7 cellular contexts compared by ENCODE assay signal in the genomic region with DNA sequence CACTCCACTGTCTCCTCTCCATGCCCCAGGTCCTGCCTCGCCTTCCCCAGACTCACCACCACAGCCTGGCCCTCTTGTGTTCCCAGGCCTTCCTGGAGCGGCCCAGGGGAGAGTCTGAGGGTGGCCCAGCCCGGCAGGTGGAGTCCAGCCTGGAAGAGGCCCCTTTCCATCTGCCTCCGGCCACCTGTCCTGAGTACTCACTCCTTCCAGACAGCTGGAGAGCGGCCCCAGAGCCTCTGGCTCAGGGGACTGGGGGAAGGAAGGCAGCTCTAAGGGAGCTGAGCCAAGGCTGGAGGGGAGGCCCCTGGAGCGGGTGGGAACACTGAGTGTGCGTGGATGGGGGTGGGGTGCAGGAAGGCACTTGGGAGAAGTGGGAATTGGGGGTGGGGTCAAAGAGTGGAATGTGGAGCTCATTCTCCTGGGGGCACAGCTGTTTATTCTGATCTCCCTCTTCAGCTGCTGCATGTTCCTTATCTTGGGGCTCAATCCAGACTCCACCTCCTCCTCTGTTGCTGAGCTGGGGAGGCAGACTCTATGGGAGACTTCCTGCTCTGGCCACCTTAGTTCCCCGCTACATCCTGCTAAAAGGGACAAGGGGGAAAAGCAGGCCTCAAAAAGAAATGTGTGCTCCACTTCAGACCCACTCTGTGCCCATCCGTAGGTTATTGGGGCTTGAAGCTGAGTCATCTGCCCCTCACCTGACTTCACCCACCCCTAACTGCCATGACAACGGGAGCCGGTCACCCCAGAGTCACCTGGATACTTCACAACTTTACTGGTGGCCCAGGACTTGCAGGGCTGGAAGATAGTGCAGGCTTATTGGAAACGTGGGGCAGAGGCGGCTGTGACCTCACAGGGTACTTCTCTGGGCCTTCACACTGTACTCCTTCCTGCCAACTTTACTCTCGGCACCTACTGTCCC. TPM values are rescaled to one million over a fixed set of nuclear protein-coding genes. Genes with fewer than 3 reads are reported as not detected.
A peak's percentile ranks its signal among the peaks of the same experiment; 100 is the strongest.
DNase-seq lines count a peak whose midpoint lies in the region; ATAC-seq and TF ChIP-seq lines count a peak whose summit lies in the region.

No MANE protein-coding gene starts in this region.

- peak overlapping the region; percentile 37 for H3K4me3 Mint-ChIP-seq in activated CD4-positive, alpha-beta memory T cell treated with anti-CD3 and anti-CD28 coated beads for 36 hours

- TF ChIP-seq CTCF in IMR-90 (conservative IDR thresholded peaks at IDR 0.05; ENCODE audit: low read depth, low read length) (no peak), hepatocyte (IDR thresholded peaks at IDR 0.05; ENCODE audit: poor library complexity) (no peak)

- H2BK120ac ChIP-seq in IMR-90 (ENCODE audit: low read depth, low read length), result no peak overlapping the region

- TF ChIP-seq RAD21 in IMR-90 (IDR thresholded peaks at IDR 0.05; ENCODE audit: low read length), result no peak

- intact Hi-C loops in IMR-90 (cut with micrococcal nuclease), result no loop called here
- intact Hi-C loops in activated CD4-positive, alpha-beta memory T cell treated with anti-CD3 and anti-CD28 coated beads for 36 hours (cut with micrococcal nuclease), result loop anchor here (1.0 to 2.0 kb wide), 3 partner anchors 8 to 54 kb away; no protein-coding TSS in a partner anchor

- no peak overlapping the region for H2BK5ac ChIP-seq in IMR-90 (ENCODE audit: low read depth, low read length, poor library complexity, severe bottlenecking)

- no peaks in the 10 kb centered on the region for H3K27me3 Mint-ChIP-seq in activated CD4-positive, alpha-beta memory T cell treated with anti-CD3 and anti-CD28 coated beads for 36 hours

- H2BK20ac ChIP-seq in IMR-90 (ENCODE audit: low read depth, low read length), result 0 out of 2 replicates have a peak overlapping the region, but pooled peaks have one; percentile 6

- H3K36me3 Mint-ChIP-seq in activated CD4-positive, alpha-beta memory T cell treated with anti-CD3 and anti-CD28 coated beads for 36 hours, result peaks cover 29% of the 10 kb centered on the region

- H3K9me2 ChIP-seq in hepatocyte (replicated peaks; ENCODE audit: insufficient read depth), result no peaks in the 10 kb centered on the region

- ATAC-seq in IMR-90 (ENCODE audit: low read depth) (peak; percentile 69), GM21515 (IDR thresholded peaks at IDR 0.05; ENCODE audit: unreplicated experiment) (no peak), GM21447 (IDR thresholded peaks at IDR 0.05; ENCODE audit: unreplicated experiment) (no peak)

- H3K4me3 ChIP-seq in IMR-90 (ENCODE audit: insufficient read depth, low read depth, low read length), result no peak overlapping the region
- no peak overlapping the region for H3K4me3 ChIP-seq in hepatocyte

- H4K5ac ChIP-seq in IMR-90 (ENCODE audit: low read depth, low read length), result no peak overlapping the region; the same call in 1 of the 2 replicates

- no peak overlapping the region; the same call in 1 of the 2 replicates for H3K18ac ChIP-seq in IMR-90 (ENCODE audit: low read depth, low read length)

- no peak overlapping the region for H3K4ac ChIP-seq in IMR-90 (ENCODE audit: low read depth, low read length)

- BruUV-seq in IMR-90 (replicated peaks; lab: Mats Ljungman, UMichigan), result no TSS peak

- peak overlapping the region in 1 of 2 experiments; percentile 25; a peak in 2 of 4 replicates for H4K8ac ChIP-seq in IMR-90 (ENCODE audit: low read depth in 2 of 2, low read length in 2 of 2)

- peak overlapping the region; percentile 35; the same call in 1 of the 2 replicates for H4K91ac ChIP-seq in IMR-90 (ENCODE audit: insufficient read depth, low read depth, low read length)

- H3K27me3 ChIP-seq in IMR-90 (ENCODE audit: control insufficient read depth, insufficient read depth, low read length), result no peaks in the 10 kb centered on the region
- H3K27me3 ChIP-seq in hepatocyte, result no peaks in the 10 kb centered on the region

- peak overlapping the region; percentile 44 for H2AFZ ChIP-seq in IMR-90 (replicated peaks; ENCODE audit: low read length, poor library complexity)
- peak overlapping the region; percentile 9 for H2AFZ ChIP-seq in hepatocyte

- DNase-seq in IMR-90 (no peak), hepatocyte (ENCODE audit: low spot score) (peak; percentile 73), NCI-H128 (lab: John Stamatoyannopoulos, UW; ENCODE audit: unreplicated experiment) (no peak)
- DNase-seq in activated CD4-positive, alpha-beta memory T cell treated with anti-CD3 and anti-CD28 coated beads for 36 hours, result peak; percentile 88
- DNase-seq in stimulated activated CD4-positive, alpha-beta T cell treated with anti-CD3 and anti-CD28 coated beads, Interleukin-4, amount 100 ng/mL, for 24 hours, result peak; percentile 65

- no peaks in the 10 kb centered on the region for H3K79me1 ChIP-seq in IMR-90 (ENCODE audit: low read depth in 1 of 2, low read length in 2 of 2)

- POLR2A ChIA-PET in IMR-90 (lab: Charles Lee; ENCODE audit: unreplicated experiment), result no interaction called here
- POLR2A ChIA-PET in activated CD4-positive, alpha-beta memory T cell treated with anti-CD3 and anti-CD28 coated beads for 36 hours (lab: Charles Lee), result interaction anchor here (0.5 to 1.5 kb wide), 9 partner anchors 8 to 110 kb away, joined by 3 to 9 read pairs (median 5); partner anchors contain the start of genes BYSL and MED20

- H3K4me2 ChIP-seq in IMR-90 (ENCODE audit: low read depth, low read length) (no peak overlapping the region), hepatocyte (peak overlapping the region; percentile 67)

- no peak overlapping the region for H3K14ac ChIP-seq in IMR-90 (replicated peaks; ENCODE audit: low read depth, low read length)

- in situ Hi-C loops in IMR-90 (cut with MboI; ENCODE audit: low sequenced_read_pairs), result no loop called here

- no peaks in the 10 kb centered on the region for H3K9me3 Mint-ChIP-seq in activated CD4-positive, alpha-beta memory T cell treated with anti-CD3 and anti-CD28 coated beads for 36 hours

- H3K79me2 ChIP-seq in hepatocyte, result peaks cover 7% of the 10 kb centered on the region

- H2AK9ac ChIP-seq in IMR-90 (replicated peaks; ENCODE audit: low read depth, low read length, poor library complexity), result peak overlapping the region; percentile 50

- dilution Hi-C loops in IMR-90 (cut with HindIII; ENCODE audit: low sequenced_read_pairs, unreplicated experiment), result no loop called here

- H2BK15ac ChIP-seq in IMR-90 (ENCODE audit: low read depth, low read length), result no peak overlapping the region

- H3K36me3 ChIP-seq in IMR-90 (ENCODE audit: control insufficient read depth, insufficient read depth, low read length), result no peaks in the 10 kb centered on the region
- H3K36me3 ChIP-seq in hepatocyte (replicated peaks; ENCODE audit: insufficient read depth, low read depth), result no peaks in the 10 kb centered on the region

- WGBS in IMR-90 (ENCODE audit: extremely low coverage in 2 of 2, insufficient read length in 1 of 2), 2 experiments, result no CpG with 5 or more reads among the region's 14 CpGs
- WGBS in hepatocyte (ENCODE audit: low lambda C conversion rate, missing lambda C conversion rate), result 56% methylated on average over 14 of the region's 14 CpGs

- CTCF ChIA-PET in IMR-90 (lab: Yijun Ruan, JAX), result no interaction called here
- CTCF ChIA-PET in activated CD4-positive, alpha-beta memory T cell treated with anti-CD3 and anti-CD28 coated beads for 36 hours (lab: Charles Lee), result interaction anchor here (1.0 to 4.0 kb wide), 7 partner anchors 9 to 244 kb away, joined by 3 to 20 read pairs (median 5); partner anchors contain the start of genes BYSL, MED20 and TOMM6

- H3K9me1 ChIP-seq in IMR-90 (ENCODE audit: insufficient read depth, low read length), result peaks cover 10% of the 10 kb centered on the region; the same call in 1 of the 2 replicates

- H3K27ac ChIP-seq in IMR-90 (ENCODE audit: insufficient read depth, low read length), result no peak overlapping the region
- peak overlapping the region; percentile 77 for H3K27ac ChIP-seq in hepatocyte

- peaks cover 9% of the 10 kb centered on the region; the same call in 1 of the 2 replicates for H3K4me1 ChIP-seq in IMR-90 (ENCODE audit: control insufficient read depth, insufficient read depth, low read length)
- peaks cover 32% of the 10 kb centered on the region for H3K4me1 ChIP-seq in hepatocyte (ENCODE audit: insufficient read depth)

- peak overlapping the region; percentile 59; the same call in 1 of the 2 replicates for H2AK5ac ChIP-seq in IMR-90 (ENCODE audit: low read depth, low read length)

- H3K23ac ChIP-seq in IMR-90 (ENCODE audit: low read depth, low read length), result no peak overlapping the region

- H4K20me1 ChIP-seq in IMR-90 (ENCODE audit: insufficient read depth, low read length) (no peaks in the 10 kb centered on the region; the same call in 1 of the 2 replicates), hepatocyte (ENCODE audit: insufficient read depth, poor library complexity, severe bottlenecking) (no peaks in the 10 kb centered on the region)

- no peak for TF ChIP-seq POLR2A in IMR-90 (IDR thresholded peaks at IDR 0.05; ENCODE audit: low read depth, low read length)

- H3K9me3 ChIP-seq in IMR-90 (ENCODE audit: control insufficient read depth, insufficient read depth, low read length) (no peaks in the 10 kb centered on the region), hepatocyte (ENCODE audit: low read depth) (no peaks in the 10 kb centered on the region)

- peak overlapping the region; percentile 97 for H3K27ac Mint-ChIP-seq in activated CD4-positive, alpha-beta memory T cell treated with anti-CD3 and anti-CD28 coated beads for 36 hours

- H3K4me1 Mint-ChIP-seq in activated CD4-positive, alpha-beta memory T cell treated with anti-CD3 and anti-CD28 coated beads for 36 hours (ENCODE audit: low read depth), result peaks cover 73% of the 10 kb centered on the region

- H3K56ac ChIP-seq in IMR-90 (ENCODE audit: extremely low read depth, insufficient read depth, low read length), result no peak overlapping the region

- no peak overlapping the region for H3K9ac ChIP-seq in IMR-90 (ENCODE audit: low read depth, low read length)

TF ChIP-seq in IMR-90, 13 proteins besides CTCF, POLR2A, EP300 and RAD21 (continues in another document):
- TF ChIP-seq BHLHE40 (IDR thresholded peaks at IDR 0.05; ENCODE audit: low read depth, low read length), result no peak
- no peak for TF ChIP-seq SMC3 (IDR thresholded peaks at IDR 0.05; ENCODE audit: low read depth, low read length)
- no peak for TF ChIP-seq FOS (IDR thresholded peaks at IDR 0.05; ENCODE audit: low read depth, low read length)
- TF ChIP-seq MAZ (IDR thresholded peaks at IDR 0.05; ENCODE audit: borderline replicate concordance, low read depth, low read length), result no peak
- TF ChIP-seq MXI1 (IDR thresholded peaks at IDR 0.05; ENCODE audit: borderline replicate concordance, low read depth, low read length), result no peak

RNA-seq across cellular contexts. Expression of gene TAF8, which starts 19.5 kb away (rescaled TPM):
- total RNA-seq in IMR-90 (2012; rRNA removed) (19.7 and 22.8 TPM in 2 replicates), hepatocyte (16.7 and 25.1 TPM in 2 replicates)
- polyA plus RNA-seq in IMR-90 (2012; rRNA removed) (14.3 and 21.0 TPM in 2 replicates), hepatocyte (12.6 and 14.0 TPM in 2 replicates)
- polyA plus RNA-seq in IMR-90 (2012; cell fraction: cytosol; rRNA removed), result 10.0 and 13.9 TPM in 2 replicates
- polyA plus RNA-seq in IMR-90 (2012; cell fraction: nucleus; rRNA removed; ENCODE audit: low replicate concordance), result 15.2 and 21.3 TPM in 2 replicates
- total RNA-seq in activated CD4-positive, alpha-beta memory T cell treated with anti-CD3 and anti-CD28 coated beads for 36 hours, result 10 to 100 TPM; 57.7 to 58.7 TPM

Comparison
In these comparisons a context has a peak if more than half of its experiments do, and no peak if none do; other contexts are left out.
1. DNase-seq: peak in activated CD4-positive, alpha-beta memory T cell treated with anti-CD3 and anti-CD28 coated beads for 36 hours (single experiment), hepatocyte (single experiment) and stimulated activated CD4-positive, alpha-beta T cell treated with anti-CD3 and anti-CD28 coated beads, Interleukin-4, amount 100 ng/mL, for 24 hours (single experiment); none in IMR-90 (single experiment) and NCI-H128 (single experiment).